Comparison of ENCODE assay signal across 9 cellular contexts in the genomic region with DNA sequence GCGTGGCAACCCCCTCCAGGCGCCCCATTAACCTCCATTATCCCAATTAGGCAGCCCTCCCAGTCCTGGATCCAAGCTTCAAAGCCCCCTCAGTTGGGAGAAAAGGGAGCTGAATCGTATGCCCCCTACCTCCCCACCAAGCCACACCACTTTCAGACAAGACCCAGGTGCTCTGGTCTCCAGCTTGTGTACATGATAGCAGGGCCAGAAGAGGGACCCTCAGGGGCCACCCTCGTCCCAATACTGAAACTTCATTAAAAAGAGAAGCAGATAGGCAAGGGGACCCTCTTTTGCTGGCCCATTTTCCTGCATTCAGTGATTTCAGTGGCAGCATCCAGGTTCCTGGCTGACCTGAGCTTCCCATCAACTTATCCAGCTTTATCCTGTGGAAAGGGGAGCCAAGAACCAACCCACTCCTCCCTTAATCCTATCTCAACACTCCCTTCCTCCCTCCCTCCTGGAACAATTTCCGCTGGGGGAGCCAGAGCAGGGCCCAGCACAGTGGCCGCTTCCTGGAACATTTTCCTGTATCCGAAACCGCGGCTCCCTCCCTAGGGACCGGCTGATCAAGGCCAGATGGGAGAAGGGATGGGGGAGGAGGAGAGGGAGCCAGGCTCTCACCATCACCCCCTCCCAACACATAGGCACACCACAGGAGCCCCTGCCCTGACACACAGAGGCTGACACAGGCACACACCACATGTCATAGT. TPM values are rescaled to one million over a fixed set of nuclear protein-coding genes. Genes with fewer than 3 reads are reported as not detected.
DNase-seq lines count a peak whose midpoint lies in the region; ATAC-seq and TF ChIP-seq lines count a peak whose summit lies in the region.
"Had no signal": no experiment of that assay in that cellular context is flagged by ENCODE, and none has a peak within 500 bp of the region (broad histone marks: within the 10 kb centered on the region; RNA-seq: fewer than 3 reads in every experiment).

No MANE protein-coding gene starts in this region.

- no peaks in the 10 kb centered on the region for H3K9me3 ChIP-seq in HAP-1
- no peaks in the 10 kb centered on the region for H3K9me3 ChIP-seq in heart right ventricle

- in situ Hi-C loops in HAP-1 (cut with MboI; ENCODE audit: low sequenced_read_pairs): no loop called here

- peak in 1 of 2 experiments; percentile 25 for DNase-seq in HAP-1 (ENCODE audit: low spot score in 2 of 2)
- peak; percentile 73 to 79 for DNase-seq in heart right ventricle
- no peak for DNase-seq in NCI-H2196 (lab: John Stamatoyannopoulos, UW; ENCODE audit: unreplicated experiment)
- DNase-seq in hippocampal formation (lab: John Stamatoyannopoulos, UW): no peak

- WGBS in heart right ventricle, 2 donors: 21 to 22% methylated on average over 10 of the region's 10 CpGs

- TF ChIP-seq CTCF in VCaP (conservative IDR thresholded peaks at IDR 0.05) (peak; percentile 13; the same call in 1 of the 2 replicates), heart right ventricle (IDR thresholded peaks at IDR 0.05) (peak in 3 of 9 donors; percentile 3 to 32 (median 13))

- H3K27me3 ChIP-seq in HAP-1 (ENCODE audit: low read depth) (no peaks in the 10 kb centered on the region), heart right ventricle (no peaks in the 10 kb centered on the region)

- intact Hi-C loops in heart right ventricle (cut with DNase I): loop anchor here in 7 of 10 donors (1.0 to 2.0 kb wide), 3 partner anchors 19 to 21 kb away; no protein-coding TSS in a partner anchor

- H3K27ac ChIP-seq in VCaP (peak overlapping the region; percentile 80), heart right ventricle (peak overlapping the region in 9 of 10 donors; percentile 77 to 93 (median 86)), skin epidermis (peak overlapping the region in 20 of 21 experiments; percentile 43 to 90 (median 81))

- peak overlapping the region; percentile 52 for H3K4me3 ChIP-seq in HAP-1
- peak overlapping the region; percentile 42 to 82 (median 71) for H3K4me3 ChIP-seq in heart right ventricle
- peak overlapping the region; percentile 44 to 70 (median 58) for H3K4me3 ChIP-seq in skin epidermis

- ATAC-seq in heart right ventricle: peak; percentile 58 to 91 (median 71)
- ATAC-seq in GM19328 (IDR thresholded peaks at IDR 0.05; ENCODE audit: unreplicated experiment): no peak
- ATAC-seq in GM21423 (IDR thresholded peaks at IDR 0.05; ENCODE audit: unreplicated experiment): no peak

- H3K4me1 ChIP-seq in HAP-1 (peaks cover 6% of the 10 kb centered on the region; the same call in 1 of the 2 replicates), heart right ventricle (peaks cover 5 to 23% (median 16%) of the 10 kb centered on the region in 9 donors)

- H3K36me3 ChIP-seq in HAP-1 (replicated peaks) (no peaks in the 10 kb centered on the region), heart right ventricle (no peaks in the 10 kb centered on the region)

RNA-seq across cellular contexts. Expression of gene SP7, which starts 9.5 kb away (rescaled TPM):
- total RNA-seq in heart right ventricle: not detected
- polyA plus RNA-seq in heart right ventricle: not detected
- total RNA-seq: subcutaneous adipose tissue had no signal

RNA-seq across cellular contexts. Expression of gene AAAS, which starts 24.2 kb away (rescaled TPM):
- 10 to 100 TPM; 33.5 to 42.2 (median 34.9) TPM for total RNA-seq in heart right ventricle
- polyA plus RNA-seq in heart right ventricle: 10 to 100 TPM; 33.9 to 52.8 TPM

RNA-seq across cellular contexts. Expression of gene SP1, which starts 34.3 kb away (rescaled TPM):
- total RNA-seq in heart right ventricle: 10 to 100 TPM; 27.2 to 42.4 (median 32.3) TPM
- polyA plus RNA-seq in heart right ventricle: 1 to 10 TPM; 7.8 to 8.8 TPM

RNA-seq across cellular contexts. Expression of gene MYG1, which starts 46.1 kb away (rescaled TPM):
- total RNA-seq in heart right ventricle: 10 to 100 TPM; 26.8 to 40.1 (median 36.0) TPM
- 100 to 1,000 TPM in 1 of 2 donors, 10 to 100 TPM in 1; 69.4 to 115 TPM for polyA plus RNA-seq in heart right ventricle

RNA-seq across cellular contexts. Expression of gene PFDN5, which starts 50.3 kb away (rescaled TPM):
- 100 to 1,000 TPM; 307 to 413 (median 339) TPM for total RNA-seq in heart right ventricle
- 1,000 to 10,000 TPM in 1 of 2 donors, 100 to 1,000 TPM in 1; 658 to 1,216 TPM for polyA plus RNA-seq in heart right ventricle

Comparison
In these comparisons a context has a peak if more than half of its experiments do, and no peak if none do; other contexts are left out.
1. DNase-seq: peak in heart right ventricle (2 of 2); none in NCI-H2196 (single experiment) and hippocampal formation (0 of 2).
2. ATAC-seq: peak in heart right ventricle (8 of 8); none in GM19328 (single experiment) and GM21423 (single experiment).
3. Peak in every context shown above with its lines, with median percentiles within 50 percentile points of each other: H3K4me3 ChIP-seq and H3K27ac ChIP-seq.